1 cellular context compared by ENCODE assay signal in genomic region chr2:152468832-152469692, GRCh38.
TF ChIP-seq lines count a peak whose summit lies in the region.

No MANE protein-coding gene starts in this region.

TF ChIP-seq in GM23338, 12 proteins besides CTCF, POLR2A, EP300 and RAD21 (continued from another document):
- TF ChIP-seq ZNF462 (CRISPR knock-in tag; IDR thresholded peaks at IDR 0.05), result no peak
- no peak for TF ChIP-seq EZH2phosphoT487 (IDR thresholded peaks at IDR 0.05; ENCODE audit: unreplicated experiment)
- TF ChIP-seq NANOG (IDR thresholded peaks at IDR 0.05; ENCODE audit: borderline replicate concordance), result no peak
- TF ChIP-seq REST (IDR thresholded peaks at IDR 0.05; ENCODE audit: unreplicated experiment), result no peak
- no peak for TF ChIP-seq CREB1 (CRISPR knock-in tag; IDR thresholded peaks at IDR 0.05; ENCODE audit: low read depth)
- no peak for TF ChIP-seq EZH2 (IDR thresholded peaks at IDR 0.05; ENCODE audit: low read depth, unreplicated experiment)
- no peak for TF ChIP-seq STAT1 (IDR thresholded peaks at IDR 0.05; ENCODE audit: unreplicated experiment)
- no peak for TF ChIP-seq ZNF114 (CRISPR knock-in tag; IDR thresholded peaks at IDR 0.05)
- TF ChIP-seq ZNF331 (CRISPR knock-in tag; IDR thresholded peaks at IDR 0.05; ENCODE audit: low read depth), result no peak
- TF ChIP-seq JUNB (IDR thresholded peaks at IDR 0.05; ENCODE audit: unreplicated experiment), result no peak
- TF ChIP-seq POLR2AphosphoS5 (IDR thresholded peaks at IDR 0.05; ENCODE audit: low read depth), result no peak
